ENCODE assay signal across 23 cellular contexts in genomic region chr6:163865380-163865779, GRCh38.
DNase-seq lines count a peak whose midpoint lies in the region; ATAC-seq and TF ChIP-seq lines count a peak whose summit lies in the region.
"Had no signal": no experiment of that assay in that cellular context is flagged by ENCODE, and none has a peak within 500 bp of the region (broad histone marks: within the 10 kb centered on the region; RNA-seq: fewer than 3 reads in every experiment).

No MANE protein-coding gene starts in this region.

- TF ChIP-seq CTCF in IMR-90 (conservative IDR thresholded peaks at IDR 0.05; ENCODE audit: low read depth, low read length) (no peak), psoas muscle (IDR thresholded peaks at IDR 0.05) (no peak)

- H3K9ac ChIP-seq in IMR-90 (ENCODE audit: low read depth, low read length), result no peak overlapping the region
- H3K9ac ChIP-seq: BLaER1 had no signal

- ATAC-seq in IMR-90 (ENCODE audit: low read depth) (no peak), HG02642 (IDR thresholded peaks at IDR 0.05; ENCODE audit: poor library complexity, unreplicated experiment) (no peak), psoas muscle (no peak), GM18858 (IDR thresholded peaks at IDR 0.05; ENCODE audit: unreplicated experiment) (no peak)
- ATAC-seq: GM12878 had no signal

- no peak overlapping the region for H3K4ac ChIP-seq in IMR-90 (ENCODE audit: low read depth, low read length)

- intact Hi-C loops in IMR-90 (cut with micrococcal nuclease) (loop anchor here (5.0 to 10.0 kb wide), 2 partner anchors 281 to 428 kb away; no protein-coding TSS in a partner anchor), psoas muscle (cut with DNase I) (no loop called here)

- H2BK120ac ChIP-seq in IMR-90 (ENCODE audit: low read depth, low read length), result no peak overlapping the region

- no peak overlapping the region for H3K27ac ChIP-seq in IMR-90 (ENCODE audit: insufficient read depth, low read length)
- no peak overlapping the region for H3K27ac ChIP-seq in psoas muscle
- H3K27ac ChIP-seq: BLaER1 had no signal

- no peak overlapping the region for H3K56ac ChIP-seq in IMR-90 (ENCODE audit: extremely low read depth, insufficient read depth, low read length)

- no peak overlapping the region for H3K4me2 ChIP-seq in IMR-90 (ENCODE audit: low read depth, low read length)
- H3K4me2 ChIP-seq: BLaER1 had no signal

- no peak overlapping the region for H2AK5ac ChIP-seq in IMR-90 (ENCODE audit: low read depth, low read length)

- no peaks in the 10 kb centered on the region for H4K20me1 ChIP-seq in IMR-90 (ENCODE audit: insufficient read depth, low read length)
- H4K20me1 ChIP-seq: BLaER1 had no signal

- in situ Hi-C loops in IMR-90 (cut with MboI; ENCODE audit: low sequenced_read_pairs), result no loop called here

- H3K79me1 ChIP-seq in IMR-90 (ENCODE audit: low read depth in 1 of 2, low read length in 2 of 2), result peaks cover 0 to 7% of the 10 kb centered on the region in 2 experiments; a peak in 2 of 4 replicates

- no peak overlapping the region for H3K14ac ChIP-seq in IMR-90 (replicated peaks; ENCODE audit: low read depth, low read length)

- no peak overlapping the region for H2BK15ac ChIP-seq in IMR-90 (ENCODE audit: low read depth, low read length)

- no peaks in the 10 kb centered on the region for H3K9me3 ChIP-seq in IMR-90 (ENCODE audit: control insufficient read depth, insufficient read depth, low read length)
- H3K9me3 ChIP-seq in psoas muscle, result no peaks in the 10 kb centered on the region
- H3K9me3 ChIP-seq: BE2C, BLaER1 had no signal

- no peak overlapping the region for H4K5ac ChIP-seq in IMR-90 (ENCODE audit: low read depth, low read length)

- no peak overlapping the region for H2AK9ac ChIP-seq in IMR-90 (replicated peaks; ENCODE audit: low read depth, low read length, poor library complexity)

- H3K23ac ChIP-seq in IMR-90 (ENCODE audit: low read depth, low read length), result no peak overlapping the region

- H4K91ac ChIP-seq in IMR-90 (ENCODE audit: insufficient read depth, low read depth, low read length), result no peak overlapping the region

- no TSS peak for BruUV-seq in IMR-90 (replicated peaks; lab: Mats Ljungman, UMichigan)

- H2BK20ac ChIP-seq in IMR-90 (ENCODE audit: low read depth, low read length), result no peak overlapping the region; the same call in 1 of the 2 replicates

- H3K36me3 ChIP-seq in IMR-90 (ENCODE audit: control insufficient read depth, insufficient read depth, low read length) (no peaks in the 10 kb centered on the region), psoas muscle (ENCODE audit: insufficient read depth in 1 of 2, low read depth in 1 of 2) (no peaks in the 10 kb centered on the region)
- H3K36me3 ChIP-seq: BE2C, BLaER1 had no signal

- H3K27me3 ChIP-seq in IMR-90 (ENCODE audit: control insufficient read depth, insufficient read depth, low read length) (no peaks in the 10 kb centered on the region), psoas muscle (ENCODE audit: insufficient read depth in 3 of 3, low read length in 2 of 3) (no peaks in the 10 kb centered on the region)
- H3K27me3 ChIP-seq: BE2C had no signal

- TF ChIP-seq POLR2A in IMR-90 (IDR thresholded peaks at IDR 0.05; ENCODE audit: low read depth, low read length), result no peak

- H2BK5ac ChIP-seq in IMR-90 (ENCODE audit: low read depth, low read length, poor library complexity, severe bottlenecking), result no peak overlapping the region

- H3K4me1 ChIP-seq in IMR-90 (ENCODE audit: control insufficient read depth, insufficient read depth, low read length) (0 out of 2 replicates have a peak, but pooled peaks cover 2% of the 10 kb centered on the region), psoas muscle (no peaks in the 10 kb centered on the region)

- no peak overlapping the region for H3K18ac ChIP-seq in IMR-90 (ENCODE audit: low read depth, low read length)

- dilution Hi-C loops in IMR-90 (cut with HindIII; ENCODE audit: low sequenced_read_pairs, unreplicated experiment), result no loop called here

- DNase-seq in IMR-90, result no peak
- DNase-seq in MV-4-11 (lab: John Stamatoyannopoulos, UW), result peak; percentile 26
- peak; percentile 59 for DNase-seq in left kidney (ENCODE audit: low read depth, low spot score)
- DNase-seq in psoas muscle, result no peak
- DNase-seq: 8988T; ACHN; BE2C; C1 segment of cervical spinal cord; CD4-positive, alpha-beta memory T cell; CD4-positive, CD25-positive, alpha-beta regulatory T cell; CD8-positive, alpha-beta memory T cell; COR-L47; DMS 273 treated with DMSO at 0.1 percent for 48 hours; DMS153; DMS53; DMS79; DND-41; EL; GDM1 had no signal

- POLR2A ChIA-PET in IMR-90 (lab: Charles Lee; ENCODE audit: unreplicated experiment), result no interaction called here

- no peak overlapping the region for H2AFZ ChIP-seq in IMR-90 (replicated peaks; ENCODE audit: low read length, poor library complexity)

- CTCF ChIA-PET in IMR-90 (lab: Yijun Ruan, JAX), result interaction anchor here (0.6 kb wide), 1 partner anchor 449 kb away, joined by 3 read pairs; no protein-coding TSS in a partner anchor

- TF ChIP-seq RAD21 in IMR-90 (IDR thresholded peaks at IDR 0.05; ENCODE audit: low read length), result no peak

- no peak overlapping the region for H3K4me3 ChIP-seq in IMR-90 (ENCODE audit: insufficient read depth, low read depth, low read length)
- no peak overlapping the region for H3K4me3 ChIP-seq in psoas muscle
- H3K4me3 ChIP-seq: BLaER1, GM12878 had no signal

- H3K9me1 ChIP-seq in IMR-90 (ENCODE audit: insufficient read depth, low read length), result peaks cover 3% of the 10 kb centered on the region; the same call in 1 of the 2 replicates

- no peak overlapping the region for H4K8ac ChIP-seq in IMR-90 (ENCODE audit: low read depth in 2 of 2, low read length in 2 of 2)

TF ChIP-seq in IMR-90, 13 proteins besides CTCF, POLR2A, EP300 and RAD21:
- TF ChIP-seq MAFK (IDR thresholded peaks at IDR 0.05; ENCODE audit: low read depth, low read length) (0 out of 2 replicates have a peak, but pooled peaks have one; percentile 33), USF2 (IDR thresholded peaks at IDR 0.05; ENCODE audit: low read depth, low read length) (no peak)
TF ChIP-seq in IMR-90: peak in this region for 1.

Comparison
In these comparisons a context has a peak if more than half of its experiments do, and no peak if none do; other contexts are left out.
1. DNase-seq: peak in MV-4-11 (single experiment) and left kidney (single experiment); none in IMR-90 (single experiment) and psoas muscle (0 of 2).